ENCODE assay signal across 1 cellular context in genomic region chr13:114131581-114132418, GRCh38.
A peak's percentile ranks its signal among the peaks of the same experiment; 100 is the strongest.
TF ChIP-seq lines count a peak whose summit lies in the region.

No MANE protein-coding gene starts in this region.

TF ChIP-seq in K562, 482 proteins besides CTCF, POLR2A, EP300 and RAD21 (continued from another document and continues in another):
- no peak for TF ChIP-seq ELK3 (CRISPR knock-in tag; IDR thresholded peaks at IDR 0.05)
- TF ChIP-seq ZFX (CRISPR knock-in tag; IDR thresholded peaks at IDR 0.05): peak; percentile 37
- TF ChIP-seq SUPT5H (IDR thresholded peaks at IDR 0.05): no peak
- no peak for TF ChIP-seq NCOA1 (IDR thresholded peaks at IDR 0.05; ENCODE audit: low read depth)
- TF ChIP-seq ZNF75A (CRISPR knock-in tag; IDR thresholded peaks at IDR 0.05): no peak
- peak; percentile 32 for TF ChIP-seq HNRNPLL (IDR thresholded peaks at IDR 0.05; ENCODE audit: low read depth, low read length, poor library complexity, severe bottlenecking)
- no peak for TF ChIP-seq HOMEZ (CRISPR knock-in tag; IDR thresholded peaks at IDR 0.05)
- no peak for TF ChIP-seq CREBBP (IDR thresholded peaks at IDR 0.05; ENCODE audit: low read depth, low read length)
- no peak for TF ChIP-seq THRA (IDR thresholded peaks at IDR 0.05)
- no peak for TF ChIP-seq E2F3 (CRISPR knock-in tag; IDR thresholded peaks at IDR 0.05)
- no peak for TF ChIP-seq FOXO4 (CRISPR knock-in tag; IDR thresholded peaks at IDR 0.05)
- no peak for TF ChIP-seq HDGF (IDR thresholded peaks at IDR 0.05)
- no peak for TF ChIP-seq ESRRA (IDR thresholded peaks at IDR 0.05; ENCODE audit: borderline replicate concordance, low read depth)
- TF ChIP-seq CEBPB (tag; IDR thresholded peaks at IDR 0.05): no peak
- no peak for TF ChIP-seq PPARD (CRISPR knock-in tag; IDR thresholded peaks at IDR 0.05)
- no peak for TF ChIP-seq E2F8 (IDR thresholded peaks at IDR 0.05; ENCODE audit: low read depth, partially characterized antibody)
- peak; percentile 57; the same call in 1 of the 2 replicates for TF ChIP-seq HBP1 (CRISPR knock-in tag; IDR thresholded peaks at IDR 0.05)
- no peak for TF ChIP-seq ETS1 (conservative IDR thresholded peaks at IDR 0.05; ENCODE audit: control insufficient read depth, low read depth, low read length)
- peak; percentile 61; the same call in 1 of the 2 replicates for TF ChIP-seq ZNF511 (CRISPR knock-in tag; IDR thresholded peaks at IDR 0.05)
- TF ChIP-seq ZBTB1 (CRISPR knock-in tag; IDR thresholded peaks at IDR 0.05; ENCODE audit: borderline replicate concordance, low read depth): no peak
- TF ChIP-seq ZNF3 (CRISPR knock-in tag; IDR thresholded peaks at IDR 0.05): no peak
- no peak for TF ChIP-seq CHD7 (IDR thresholded peaks at IDR 0.05; ENCODE audit: low read depth, low read length)
- TF ChIP-seq GATAD2B (IDR thresholded peaks at IDR 0.05; ENCODE audit: borderline replicate concordance): no peak
- TF ChIP-seq ZNF778 (CRISPR knock-in tag; IDR thresholded peaks at IDR 0.05): no peak
- no peak for TF ChIP-seq MCM7 (IDR thresholded peaks at IDR 0.05)
- no peak for TF ChIP-seq ILK (tag; IDR thresholded peaks at IDR 0.05; ENCODE audit: borderline replicate concordance, low read depth)
- TF ChIP-seq KLF16 (IDR thresholded peaks at IDR 0.05): no peak
